ENCODE assay signal across 8 cellular contexts in genomic region chr11:73759520-73760065, GRCh38. TPM values are rescaled to one million over a fixed set of nuclear protein-coding genes. Genes with fewer than 3 reads are reported as not detected.
DNase-seq lines count a peak whose midpoint lies in the region; ATAC-seq, FAIRE-seq and TF ChIP-seq lines count a peak whose summit lies in the region.

No MANE protein-coding gene starts in this region.

- H3K4me2 ChIP-seq in K562 (ENCODE audit: insufficient read depth, low read length): peak overlapping the region; percentile 88

- H3K4me3 ChIP-seq in K562 (peak overlapping the region; percentile 97), liver (ENCODE audit: low read depth in 1 of 3, low read length in 3 of 3) (peak overlapping the region; percentile 76 to 99 (median 94)), thymus (ENCODE audit: low read length) (peak overlapping the region; percentile 77)

- H3K36me3 Mint-ChIP-seq in CD4-positive, alpha-beta T cell (ENCODE audit: low read depth): peaks cover 13% of the 10 kb centered on the region

- no peak for FAIRE-seq in K562 (lab: Jason Lieb, UNC)

- DNase-seq in CD4-positive, alpha-beta T cell: no peak
- DNase-seq in K562 (ENCODE audit: extremely low read depth in 1 of 4, low spot score in 3 of 4) (no peak), NCI-H2196 treated with DMSO at 0.1 percent for 48 hours (lab: John Stamatoyannopoulos, UW; ENCODE audit: unreplicated experiment) (no peak)
- no peak for DNase-seq in stimulated activated naive CD4-positive, alpha-beta T cell (lab: John Stamatoyannopoulos, UW)

- BruUV-seq in K562 (replicated peaks; lab: Mats Ljungman, UMichigan): TSS peak; percentile 60

- H3K27me3 ChIP-seq in CD4-positive, alpha-beta T cell (ENCODE audit: control insufficient read depth, insufficient read depth, low read length): no peaks in the 10 kb centered on the region
- H3K27me3 ChIP-seq in K562 (ENCODE audit: control insufficient read depth in 2 of 2, insufficient read depth in 2 of 2, low read length in 2 of 2): no peaks in the 10 kb centered on the region
- H3K27me3 ChIP-seq in liver (ENCODE audit: control insufficient read depth in 4 of 4, insufficient read depth in 4 of 4, low read length in 3 of 4): no peaks in the 10 kb centered on the region
- H3K27me3 ChIP-seq in thymus (ENCODE audit: control insufficient read depth, insufficient read depth): no peaks in the 10 kb centered on the region

- peak overlapping the region; percentile 84 for H3K4me3 Mint-ChIP-seq in CD4-positive, alpha-beta T cell

- TF ChIP-seq CTCF in CD4-positive, alpha-beta T cell (IDR thresholded peaks at IDR 0.05): no peak
- peak in 1 of 3 experiments; percentile 23; a peak in 1 of 6 replicates for TF ChIP-seq CTCF in K562 (IDR thresholded peaks at IDR 0.05 in 2 of 3, conservative IDR thresholded peaks at IDR 0.05 in 1 of 3; ENCODE audit: insufficient read depth in 2 of 3, low read depth in 1 of 3, low read length in 3 of 3)
- peak; percentile 25 for TF ChIP-seq CTCF in liver (IDR thresholded peaks at IDR 0.05; ENCODE audit: low read depth, low read length, missing input control)

- no peaks in the 10 kb centered on the region for H3K36me3 ChIP-seq in KOPT-K1 (ENCODE audit: insufficient read depth, low read length)
- peaks cover 5% of the 10 kb centered on the region; the same call in 1 of the 3 replicates for H3K36me3 ChIP-seq in K562 (ENCODE audit: control insufficient read depth, insufficient read depth, low read length)
- H3K36me3 ChIP-seq in liver (ENCODE audit: control insufficient read depth in 4 of 4, insufficient read depth in 3 of 4, low read depth in 1 of 4, low read length in 3 of 4): no peaks in the 10 kb centered on the region
- H3K36me3 ChIP-seq in thymus (ENCODE audit: control insufficient read depth, insufficient read depth): no peaks in the 10 kb centered on the region

- TF ChIP-seq RAD21 in K562 (CRISPR knock-in tag; conservative IDR thresholded peaks at IDR 0.05 in 1 of 2, IDR thresholded peaks at IDR 0.05 in 1 of 2): no peak
- no peak for TF ChIP-seq RAD21 in liver (IDR thresholded peaks at IDR 0.05)

- H4K20me1 ChIP-seq in K562 (replicated peaks; ENCODE audit: control insufficient read depth, insufficient read depth, low read length): peaks cover 15% of the 10 kb centered on the region; the same call in 1 of the 2 replicates

- peaks cover 43% of the 10 kb centered on the region for H3K4me1 Mint-ChIP-seq in CD4-positive, alpha-beta T cell (ENCODE audit: low read depth)

- CTCF ChIA-PET in CD4-positive, alpha-beta T cell (lab: Charles Lee): interaction anchor here (1.1 to 4.1 kb wide), 2 partner anchors 20 to 28 kb away, joined by 3 to 35 read pairs; partner anchors contain the start of gene MRPL48
- CTCF ChIA-PET in K562 (lab: Yijun Ruan, JAX; ENCODE audit: low intra/inter-chr PET ratio): no interaction called here

- no peaks in the 10 kb centered on the region for H3K27me3 Mint-ChIP-seq in CD4-positive, alpha-beta T cell

- no peaks in the 10 kb centered on the region for H3K9me3 Mint-ChIP-seq in CD4-positive, alpha-beta T cell

- no peak for ATAC-seq in CD4-positive, alpha-beta T cell (ENCODE audit: poor library complexity)
- ATAC-seq in K562: no peak
- no peak for ATAC-seq in GM18519 (IDR thresholded peaks at IDR 0.05; ENCODE audit: low FRiP score, unreplicated experiment)

- peak overlapping the region; percentile 80 for H2AFZ ChIP-seq in K562 (ENCODE audit: low read depth, low read length)

- H3K79me2 ChIP-seq in K562 (ENCODE audit: control insufficient read depth, insufficient read depth, low read length): peaks cover 52% of the 10 kb centered on the region

- 2% methylated on average over 7 of the region's 7 CpGs for WGBS in K562 (ENCODE audit: insufficient coverage, low coverage, missing lambda C conversion rate)
- 5% methylated on average over 7 of the region's 7 CpGs for WGBS in liver
- WGBS in thymus: 6% methylated on average over 7 of the region's 7 CpGs

- H3K4me1 ChIP-seq in K562 (replicated peaks in 1 of 2; ENCODE audit: control insufficient read depth in 2 of 2, insufficient read depth in 2 of 2, low read length in 2 of 2) (peaks cover 9 to 13% of the 10 kb centered on the region in 2 experiments; a peak in 2 of 5 replicates), liver (ENCODE audit: control insufficient read depth in 4 of 4, insufficient read depth in 4 of 4, low read length in 3 of 4) (peaks cover 9 to 26% (median 12%) of the 10 kb centered on the region in 4 donors), thymus (ENCODE audit: control insufficient read depth, insufficient read depth, low read length) (peaks cover 3% of the 10 kb centered on the region)

- no peaks in the 10 kb centered on the region for H3K9me3 ChIP-seq in CD4-positive, alpha-beta T cell (ENCODE audit: control insufficient read depth, low read length)
- H3K9me3 ChIP-seq in KOPT-K1 (ENCODE audit: insufficient read depth, low read length, poor library complexity, severe bottlenecking) (no peaks in the 10 kb centered on the region), K562 (replicated peaks; ENCODE audit: control insufficient read depth, insufficient read depth, low read depth, low read length) (no peaks in the 10 kb centered on the region), liver (ENCODE audit: control insufficient read depth in 4 of 4, low read length in 3 of 4) (no peaks in the 10 kb centered on the region), thymus (ENCODE audit: control insufficient read depth) (no peaks in the 10 kb centered on the region)

- in situ Hi-C loops in K562 (cut with MboI): no loop called here

- POLR2A ChIA-PET in CD4-positive, alpha-beta T cell (lab: Charles Lee): interaction anchor here (0.8 to 3.9 kb wide), 2 partner anchors 11 to 20 kb away, joined by 3 to 236 read pairs; no protein-coding TSS in a partner anchor
- POLR2A ChIA-PET in K562 (lab: Yijun Ruan, JAX): interaction anchor here (1.7 to 8.1 kb wide), 3 partner anchors 10 to 29 kb away, joined by 7 to 86 read pairs (median 9); partner anchors contain the start of gene MRPL48

- no peak for TF ChIP-seq POLR2A in K562 (conservative IDR thresholded peaks at IDR 0.05)

- H3K27ac ChIP-seq in CD4-positive, alpha-beta T cell (ENCODE audit: low read depth, low read length): no peak overlapping the region
- H3K27ac ChIP-seq in KOPT-K1 (ENCODE audit: low read depth, low read length, poor library complexity, severe bottlenecking) (peak overlapping the region; percentile 78), K562 (ENCODE audit: extremely low read depth, low read depth, low read length) (peak overlapping the region; percentile 88), liver (ENCODE audit: low read depth in 1 of 2, low read length in 2 of 2) (peak overlapping the region; percentile 78 to 98), thymus (ENCODE audit: low read depth) (no peak overlapping the region)

- H3K9ac ChIP-seq in K562 (ENCODE audit: insufficient read depth in 1 of 2, low read depth in 2 of 2, low read length in 2 of 2): peak overlapping the region; percentile 85 to 98
- H3K9ac ChIP-seq in liver (ENCODE audit: low read depth in 1 of 2, low read length in 2 of 2): peak overlapping the region; percentile 82 to 90

- intact Hi-C loops in CD4-positive, alpha-beta T cell (cut with DNase I, micrococcal nuclease): loop anchor here (2.0 to 10.0 kb wide), 6 partner anchors 33 to 735 kb away; partner anchors contain the start of genes C2CD3 (in 1 of the 2), COA4 (in 1 of the 2), FAM168A (in 1 of the 2) and FCHSD2 (in 1 of the 2)
- intact Hi-C loops in K562 (cut with micrococcal nuclease): loop anchor here (2.0 to 10.0 kb wide), 2 partner anchors 29 to 115 kb away; partner anchors contain the start of genes COA4 and PAAF1

- H3K9me1 ChIP-seq in K562 (ENCODE audit: control insufficient read depth, insufficient read depth, low read length): no peaks in the 10 kb centered on the region

- TF ChIP-seq EP300 in K562 (IDR thresholded peaks at IDR 0.05; ENCODE audit: low read length): no peak

- H3K27ac Mint-ChIP-seq in CD4-positive, alpha-beta T cell: peak overlapping the region; percentile 83

RNA-seq across cellular contexts. Expression of gene RAB6A, which starts 1.3 kb away (rescaled TPM):
- total RNA-seq in CD4-positive, alpha-beta T cell: 10 to 100 TPM; 42.6 to 49.3 TPM
- total RNA-seq in K562 (2011; cell fraction: chromatin; rRNA removed; ENCODE audit: low replicate concordance): 17.2 and 50.1 TPM in 2 replicates
- 15.7 and 17.4 TPM in 2 replicates for total RNA-seq in K562 (2011; cell fraction: nucleolus; rRNA removed)
- total RNA-seq in K562 (2011; cell fraction: nucleoplasm; rRNA removed): 22.2 and 30.5 TPM in 2 replicates
- total RNA-seq in K562 (2014; rRNA removed): 30.0 and 35.8 TPM in 2 replicates
- 45.4 and 53.5 TPM in 2 replicates for total RNA-seq in K562 (2014; rRNA removed; fragmentation: Illumina TruSeq; extraction: Trizol)
- total RNA-seq in K562 (2015; rRNA removed; fragmentation: Illumina TruSeq; extraction: Trizol): 39.6 and 45.7 TPM in 2 replicates
- total RNA-seq in K562 (2021): 70.8 and 77.2 TPM in 2 replicates
- polyA plus RNA-seq in K562 (2011; rRNA removed): 74.7 and 95.3 TPM in 2 replicates
- polyA plus RNA-seq in K562 (2011; cell fraction: cytosol; rRNA removed): 35.5 and 36.2 TPM in 2 replicates
- polyA plus RNA-seq in K562 (2011; cell fraction: nucleus; rRNA removed): 21.9 and 32.9 TPM in 2 replicates
- 55.5 and 74.0 TPM in 2 replicates for polyA plus RNA-seq in K562 (2012)
- 60.2 and 67.9 TPM in 2 replicates for polyA plus RNA-seq in K562 (2014; fragmentation: Illumina TruSeq; extraction: Trizol)
- polyA plus RNA-seq in K562 (2014; fragmentation: Nextera tagmentation; extraction: Ambion mirVana): 10 to 100 TPM; 14.0 to 15.7 TPM
- polyA plus RNA-seq in K562 (2014; rRNA removed): 33.6 and 41.4 TPM in 2 replicates
- polyA minus RNA-seq in K562 (2011; rRNA and poly(A)+ RNA removed): 200 and 246 TPM in 2 replicates
- 47.0 and 60.7 TPM in 2 replicates for polyA minus RNA-seq in K562 (2011; cell fraction: cytosol; rRNA and poly(A)+ RNA removed)
- 12.4 and 26.5 TPM in 2 replicates for polyA minus RNA-seq in K562 (2011; cell fraction: nucleus; rRNA and poly(A)+ RNA removed)
- total RNA-seq in liver: 100 to 1,000 TPM in 1 of 2 donors, 10 to 100 TPM in 1; 36.0 to 165 TPM
- 10 to 100 TPM; 47.6 to 55.5 TPM for polyA plus RNA-seq in liver
- polyA plus RNA-seq in thymus: 64.4 TPM

RNA-seq across cellular contexts. Expression of gene MRPL48, which starts 28.1 kb away (rescaled TPM):
- 10 to 100 TPM in 1 of 2 experiments, 1 to 10 TPM in 1; 9.5 to 10.1 TPM for total RNA-seq in CD4-positive, alpha-beta T cell
- 47.1 and 66.4 TPM in 2 replicates for total RNA-seq in K562 (2011; cell fraction: chromatin; rRNA removed; ENCODE audit: low replicate concordance)
- 27.8 and 30.0 TPM in 2 replicates for total RNA-seq in K562 (2011; cell fraction: nucleolus; rRNA removed)
- total RNA-seq in K562 (2011; cell fraction: nucleoplasm; rRNA removed): 47.8 and 65.0 TPM in 2 replicates
- total RNA-seq in K562 (2014; rRNA removed): 87.2 and 98.6 TPM in 2 replicates
- total RNA-seq in K562 (2014; rRNA removed; fragmentation: Illumina TruSeq; extraction: Trizol): 102 and 104 TPM in 2 replicates
- 102 and 118 TPM in 2 replicates for total RNA-seq in K562 (2015; rRNA removed; fragmentation: Illumina TruSeq; extraction: Trizol)
- total RNA-seq in K562 (2021): 66.0 and 81.9 TPM in 2 replicates
- 126 and 130 TPM in 2 replicates for polyA plus RNA-seq in K562 (2011; rRNA removed)
- 27.7 and 54.8 TPM in 2 replicates for polyA plus RNA-seq in K562 (2011; cell fraction: cytosol; rRNA removed)
- polyA plus RNA-seq in K562 (2011; cell fraction: nucleus; rRNA removed): 30.0 and 56.5 TPM in 2 replicates
- 93.8 and 140 TPM in 2 replicates for polyA plus RNA-seq in K562 (2012)
- 68.5 and 75.0 TPM in 2 replicates for polyA plus RNA-seq in K562 (2014; fragmentation: Illumina TruSeq; extraction: Trizol)
- polyA plus RNA-seq in K562 (2014; fragmentation: Nextera tagmentation; extraction: Ambion mirVana): 100 to 1,000 TPM; 216 to 237 TPM
- polyA plus RNA-seq in K562 (2014; rRNA removed): 67.2 and 79.2 TPM in 2 replicates
- polyA minus RNA-seq in K562 (2011; rRNA and poly(A)+ RNA removed): 63.0 and 72.5 TPM in 2 replicates
- 23.1 and 25.8 TPM in 2 replicates for polyA minus RNA-seq in K562 (2011; cell fraction: cytosol; rRNA and poly(A)+ RNA removed)
- polyA minus RNA-seq in K562 (2011; cell fraction: nucleus; rRNA and poly(A)+ RNA removed): 11.6 and 21.1 TPM in 2 replicates
- 10 to 100 TPM; 12.6 to 22.7 TPM for total RNA-seq in liver
- 10 to 100 TPM; 17.3 to 34.1 TPM for polyA plus RNA-seq in liver
- 43.7 TPM for polyA plus RNA-seq in thymus

Comparison
In these comparisons a context has a peak if more than half of its experiments do, and no peak if none do; other contexts are left out.
1. H3K27ac ChIP-seq: peak in KOPT-K1 (single experiment), K562 (single experiment) and liver (2 of 2); none in CD4-positive, alpha-beta T cell (single experiment) and thymus (single experiment).
2. Peak in every context shown above with its lines, with median percentiles within 50 percentile points of each other: H3K4me3 ChIP-seq.